1 cellular context compared by ENCODE assay signal in the genomic region with DNA sequence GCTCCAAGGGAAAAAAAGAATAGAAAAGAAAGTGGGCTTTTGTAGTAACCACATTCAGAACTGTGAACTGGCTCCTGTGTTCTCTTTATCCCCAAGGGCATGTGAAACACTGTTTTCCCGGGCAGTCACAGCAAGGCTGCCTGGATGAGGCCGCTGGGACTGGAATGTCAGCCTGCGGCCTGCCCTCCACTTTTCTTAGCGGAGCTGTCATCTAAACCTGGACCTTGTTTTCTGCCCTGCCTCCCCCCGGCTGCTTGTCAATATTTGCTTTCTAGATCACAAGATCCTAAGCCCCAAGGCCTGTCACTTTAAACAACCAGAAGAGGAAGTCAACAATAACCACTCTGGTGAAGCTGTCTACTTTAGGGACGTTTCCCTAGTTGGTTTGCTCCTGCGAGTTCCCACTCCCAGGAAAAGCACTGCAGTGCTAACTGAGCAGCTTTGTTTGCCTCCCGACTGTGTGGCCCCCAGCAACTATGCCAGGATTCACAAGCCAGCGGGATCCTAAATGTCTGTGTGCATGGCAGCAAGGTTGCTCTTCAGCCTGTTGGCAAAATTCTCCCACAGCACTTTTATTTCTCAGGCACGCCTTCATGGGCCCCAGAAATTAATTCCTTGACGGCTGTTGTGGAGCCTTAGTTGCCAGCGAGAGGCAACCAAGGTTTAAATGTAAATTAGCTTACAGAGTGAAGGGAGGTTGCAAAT.
TF ChIP-seq lines count a peak whose summit lies in the region.

No MANE protein-coding gene starts in this region.

TF ChIP-seq in HepG2, 621 proteins besides CTCF, POLR2A, EP300 and RAD21 (continued from another document and continues in another):
- TF ChIP-seq, protein P1, sequence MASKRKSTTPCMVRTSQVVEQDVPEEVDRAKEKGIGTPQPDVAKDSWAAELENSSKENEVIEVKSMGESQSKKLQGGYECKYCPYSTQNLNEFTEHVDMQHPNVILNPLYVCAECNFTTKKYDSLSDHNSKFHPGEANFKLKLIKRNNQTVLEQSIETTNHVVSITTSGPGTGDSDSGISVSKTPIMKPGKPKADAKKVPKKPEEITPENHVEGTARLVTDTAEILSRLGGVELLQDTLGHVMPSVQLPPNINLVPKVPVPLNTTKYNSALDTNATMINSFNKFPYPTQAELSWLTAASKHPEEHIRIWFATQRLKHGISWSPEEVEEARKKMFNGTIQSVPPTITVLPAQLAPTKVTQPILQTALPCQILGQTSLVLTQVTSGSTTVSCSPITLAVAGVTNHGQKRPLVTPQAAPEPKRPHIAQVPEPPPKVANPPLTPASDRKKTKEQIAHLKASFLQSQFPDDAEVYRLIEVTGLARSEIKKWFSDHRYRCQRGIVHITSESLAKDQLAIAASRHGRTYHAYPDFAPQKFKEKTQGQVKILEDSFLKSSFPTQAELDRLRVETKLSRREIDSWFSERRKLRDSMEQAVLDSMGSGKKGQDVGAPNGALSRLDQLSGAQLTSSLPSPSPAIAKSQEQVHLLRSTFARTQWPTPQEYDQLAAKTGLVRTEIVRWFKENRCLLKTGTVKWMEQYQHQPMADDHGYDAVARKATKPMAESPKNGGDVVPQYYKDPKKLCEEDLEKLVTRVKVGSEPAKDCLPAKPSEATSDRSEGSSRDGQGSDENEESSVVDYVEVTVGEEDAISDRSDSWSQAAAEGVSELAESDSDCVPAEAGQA (IDR thresholded peaks at IDR 0.05; ENCODE audit: low read depth): no peak; the same call in 1 of the 2 replicates
- TF ChIP-seq, protein P1 (CRISPR knock-in tag; IDR thresholded peaks at IDR 0.05; ENCODE audit: borderline replicate concordance): peak; percentile 84; the same call in 1 of the 2 replicates
- TF ChIP-seq KLF15 (CRISPR knock-in tag; IDR thresholded peaks at IDR 0.05; ENCODE audit: borderline replicate concordance) (peak; percentile 79; the same call in 1 of the 2 replicates), ZNF235 (CRISPR knock-in tag; IDR thresholded peaks at IDR 0.05; ENCODE audit: borderline replicate concordance) (peak; percentile 93; the same call in 1 of the 2 replicates), FOXJ3 (CRISPR knock-in tag; IDR thresholded peaks at IDR 0.05; ENCODE audit: borderline replicate concordance) (peak; percentile 100), ZFP1 (CRISPR knock-in tag; IDR thresholded peaks at IDR 0.05) (peak; percentile 90), ARNT2 (CRISPR knock-in tag; IDR thresholded peaks at IDR 0.05; ENCODE audit: low read depth) (peak; percentile 76; the same call in 1 of the 2 replicates), RORA (CRISPR knock-in tag; IDR thresholded peaks at IDR 0.05) (peak; percentile 57; the same call in 1 of the 2 replicates), ETS1 (CRISPR knock-in tag; IDR thresholded peaks at IDR 0.05) (peak; percentile 63; the same call in 1 of the 2 replicates), ZNF703 (CRISPR knock-in tag; IDR thresholded peaks at IDR 0.05; ENCODE audit: borderline replicate concordance) (peak; percentile 95; the same call in 1 of the 2 replicates), MZF1 (CRISPR knock-in tag; IDR thresholded peaks at IDR 0.05; ENCODE audit: borderline replicate concordance) (peak; percentile 87; the same call in 1 of the 2 replicates), IKZF4 (CRISPR knock-in tag; IDR thresholded peaks at IDR 0.05; ENCODE audit: borderline replicate concordance, low read depth, not compliant biosample characterization) (peak; percentile 75), ZNF160 (CRISPR knock-in tag; IDR thresholded peaks at IDR 0.05) (peak; percentile 91), SSRP1 (CRISPR knock-in tag; IDR thresholded peaks at IDR 0.05) (peak; percentile 34; the same call in 1 of the 2 replicates), MAFG (CRISPR knock-in tag; IDR thresholded peaks at IDR 0.05) (no peak), MYNN (CRISPR knock-in tag; IDR thresholded peaks at IDR 0.05; ENCODE audit: low read depth) (0 out of 2 replicates have a peak, but pooled peaks have one; percentile 3), TOE1 (CRISPR knock-in tag; IDR thresholded peaks at IDR 0.05) (no peak; the same call in 1 of the 2 replicates), ZKSCAN5 (CRISPR knock-in tag; IDR thresholded peaks at IDR 0.05) (peak; percentile 77), ZNF343 (CRISPR knock-in tag; IDR thresholded peaks at IDR 0.05) (peak; percentile 95), ARID2 (CRISPR knock-in tag; IDR thresholded peaks at IDR 0.05; ENCODE audit: borderline replicate concordance) (no peak), ZNF446 (CRISPR knock-in tag; IDR thresholded peaks at IDR 0.05) (peak; percentile 72; the same call in 1 of the 2 replicates), ZNF629 (CRISPR knock-in tag; conservative IDR thresholded peaks at IDR 0.05) (peak; percentile 75), ZNF230 (CRISPR knock-in tag; IDR thresholded peaks at IDR 0.05) (peak; percentile 95), RCOR2 (CRISPR knock-in tag; IDR thresholded peaks at IDR 0.05) (peak; percentile 97), GZF1 (CRISPR knock-in tag; IDR thresholded peaks at IDR 0.05) (peak; percentile 85; the same call in 1 of the 2 replicates), ELF1 (CRISPR knock-in tag; IDR thresholded peaks at IDR 0.05) (peak; percentile 77), ZNF781 (CRISPR knock-in tag; IDR thresholded peaks at IDR 0.05; ENCODE audit: borderline replicate concordance, not compliant biosample characterization) (peak; percentile 87), ZBTB49 (CRISPR knock-in tag; IDR thresholded peaks at IDR 0.05; ENCODE audit: borderline replicate concordance) (no peak), CENPX (CRISPR knock-in tag; IDR thresholded peaks at IDR 0.05) (no peak), ZNF326 (CRISPR knock-in tag; IDR thresholded peaks at IDR 0.05; ENCODE audit: borderline replicate concordance) (no peak), SIX1 (CRISPR knock-in tag; IDR thresholded peaks at IDR 0.05; ENCODE audit: borderline replicate concordance) (peak; percentile 95), ZFP36L1 (CRISPR knock-in tag; IDR thresholded peaks at IDR 0.05) (no peak), KLF6 (CRISPR knock-in tag; IDR thresholded peaks at IDR 0.05) (peak; percentile 79), PHF5A (CRISPR knock-in tag; IDR thresholded peaks at IDR 0.05; ENCODE audit: low read depth, unreplicated experiment) (peak; percentile 97), TRAFD1 (CRISPR knock-in tag; IDR thresholded peaks at IDR 0.05; ENCODE audit: borderline replicate concordance) (peak; percentile 71; the same call in 1 of the 2 replicates), ZBTB10 (CRISPR knock-in tag; IDR thresholded peaks at IDR 0.05; ENCODE audit: borderline replicate concordance) (peak; percentile 77; the same call in 1 of the 2 replicates), ZNF777 (CRISPR knock-in tag; IDR thresholded peaks at IDR 0.05) (peak; percentile 60)
- TF ChIP-seq, protein P2, sequence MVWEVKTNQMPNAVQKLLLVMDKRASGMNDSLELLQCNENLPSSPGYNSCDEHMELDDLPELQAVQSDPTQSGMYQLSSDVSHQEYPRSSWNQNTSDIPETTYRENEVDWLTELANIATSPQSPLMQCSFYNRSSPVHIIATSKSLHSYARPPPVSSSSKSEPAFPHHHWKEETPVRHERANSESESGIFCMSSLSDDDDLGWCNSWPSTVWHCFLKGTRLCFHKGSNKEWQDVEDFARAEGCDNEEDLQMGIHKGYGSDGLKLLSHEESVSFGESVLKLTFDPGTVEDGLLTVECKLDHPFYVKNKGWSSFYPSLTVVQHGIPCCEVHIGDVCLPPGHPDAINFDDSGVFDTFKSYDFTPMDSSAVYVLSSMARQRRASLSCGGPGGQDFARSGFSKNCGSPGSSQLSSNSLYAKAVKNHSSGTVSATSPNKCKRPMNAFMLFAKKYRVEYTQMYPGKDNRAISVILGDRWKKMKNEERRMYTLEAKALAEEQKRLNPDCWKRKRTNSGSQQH (CRISPR knock-in tag; IDR thresholded peaks at IDR 0.05; ENCODE audit: low read depth): no peak; the same call in 1 of the 2 replicates
- TF ChIP-seq, protein P3, sequence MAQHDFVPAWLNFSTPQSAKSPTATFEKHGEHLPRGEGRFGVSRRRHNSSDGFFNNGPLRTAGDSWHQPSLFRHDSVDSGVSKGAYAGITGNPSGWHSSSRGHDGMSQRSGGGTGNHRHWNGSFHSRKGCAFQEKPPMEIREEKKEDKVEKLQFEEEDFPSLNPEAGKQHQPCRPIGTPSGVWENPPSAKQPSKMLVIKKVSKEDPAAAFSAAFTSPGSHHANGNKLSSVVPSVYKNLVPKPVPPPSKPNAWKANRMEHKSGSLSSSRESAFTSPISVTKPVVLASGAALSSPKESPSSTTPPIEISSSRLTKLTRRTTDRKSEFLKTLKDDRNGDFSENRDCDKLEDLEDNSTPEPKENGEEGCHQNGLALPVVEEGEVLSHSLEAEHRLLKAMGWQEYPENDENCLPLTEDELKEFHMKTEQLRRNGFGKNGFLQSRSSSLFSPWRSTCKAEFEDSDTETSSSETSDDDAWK (CRISPR knock-in tag; IDR thresholded peaks at IDR 0.05): no peak
